ENCODE assay signal across 8 cellular contexts in genomic region chr1:65063025-65063424, GRCh38.
DNase-seq lines count a peak whose midpoint lies in the region; ATAC-seq and TF ChIP-seq lines count a peak whose summit lies in the region.

No MANE protein-coding gene starts in this region.

- peaks cover 13% of the 10 kb centered on the region for H3K36me3 Mint-ChIP-seq in WTC11

- no peaks in the 10 kb centered on the region for H3K9me2 ChIP-seq in DOHH2 (replicated peaks; ENCODE audit: control insufficient read depth, low read length)

- H3K27me3 ChIP-seq in A673 (replicated peaks; ENCODE audit: insufficient read depth, low read depth, low read length, poor library complexity), result no peaks in the 10 kb centered on the region
- H3K27me3 ChIP-seq in DOHH2 (ENCODE audit: control insufficient read depth, low read length), result no peaks in the 10 kb centered on the region
- no peaks in the 10 kb centered on the region for H3K27me3 ChIP-seq in effector memory CD4-positive, alpha-beta T cell (replicated peaks; ENCODE audit: control insufficient read depth, insufficient read depth, low read length, poor library complexity, severe bottlenecking)

- H3K4me2 ChIP-seq in DOHH2 (ENCODE audit: low read length), result no peak overlapping the region

- H3K9me3 Mint-ChIP-seq in WTC11, result no peaks in the 10 kb centered on the region

- peaks cover 19% of the 10 kb centered on the region for H3K79me2 ChIP-seq in DOHH2 (ENCODE audit: control insufficient read depth, low read length)

- CTCF ChIA-PET in A673 (lab: Charles Lee) (interaction anchor here (1.0 kb wide), 1 partner anchor 146 kb away, joined by 3 read pairs; no protein-coding TSS in a partner anchor), WTC11 (lab: Charles Lee) (interaction anchor here (0.7 to 1.8 kb wide), 4 partner anchors 12 to 625 kb away, joined by 3 to 6 read pairs (median 4); no protein-coding TSS in a partner anchor)

- no peaks in the 10 kb centered on the region for H3K27me3 Mint-ChIP-seq in WTC11 (ENCODE audit: low read depth)

- H3F3A ChIP-seq in DOHH2 (ENCODE audit: control insufficient read depth, insufficient read depth), result peaks cover 13% of the 10 kb centered on the region; the same call in 1 of the 2 replicates

- peaks cover 38% of the 10 kb centered on the region for H3K4me1 ChIP-seq in A673 (ENCODE audit: insufficient read depth, low read length, poor library complexity, severe bottlenecking)
- peaks cover 14% of the 10 kb centered on the region for H3K4me1 ChIP-seq in DOHH2 (ENCODE audit: control insufficient read depth, low read length)
- peaks cover 18% of the 10 kb centered on the region for H3K4me1 ChIP-seq in effector memory CD4-positive, alpha-beta T cell (ENCODE audit: control insufficient read depth, insufficient read depth, low read length, poor library complexity, severe bottlenecking)

- BruUV-seq in A673 (replicated peaks; lab: Mats Ljungman, UMichigan), result no TSS peak

- intact Hi-C loops in A673 (cut with micrococcal nuclease; ENCODE audit: unreplicated experiment), result loop anchor here (5.0 to 10.0 kb wide), 2 partner anchors 624 to 798 kb away; no protein-coding TSS in a partner anchor

- POLR2A ChIA-PET in A673 (lab: Charles Lee; ENCODE audit: low non-redundant PET) (interaction anchor here (0.9 kb wide), 1 partner anchor 12 kb away, joined by 3 read pairs; no protein-coding TSS in a partner anchor), WTC11 (lab: Charles Lee) (interaction anchor here (0.6 kb wide), 1 partner anchor 429 kb away, joined by 4 read pairs; no protein-coding TSS in a partner anchor)

- H3K36me3 ChIP-seq in A673 (ENCODE audit: insufficient read depth, low read length, poor library complexity, severe bottlenecking) (peaks cover 1% of the 10 kb centered on the region), DOHH2 (ENCODE audit: control insufficient read depth, low read length) (peaks cover 6% of the 10 kb centered on the region)
- peaks cover 4% of the 10 kb centered on the region for H3K36me3 ChIP-seq in effector memory CD4-positive, alpha-beta T cell (ENCODE audit: control insufficient read depth, insufficient read depth, low read length)

- TF ChIP-seq CTCF in A673 (conservative IDR thresholded peaks at IDR 0.05; ENCODE audit: low read depth, low read length), result peak; percentile 27
- peak; percentile 46 for TF ChIP-seq CTCF in DOHH2 (IDR thresholded peaks at IDR 0.05; ENCODE audit: low read depth, low read length, poor library complexity, severe bottlenecking)
- no peak for TF ChIP-seq CTCF in WTC11 (IDR thresholded peaks at IDR 0.05)

- H3K27ac Mint-ChIP-seq in WTC11, result no peak overlapping the region

- H3K4me3 ChIP-seq in A673 (ENCODE audit: low read depth, low read length, poor library complexity, severe bottlenecking) (no peak overlapping the region), DOHH2 (ENCODE audit: low read length) (no peak overlapping the region)
- H3K4me3 ChIP-seq in effector memory CD4-positive, alpha-beta T cell (ENCODE audit: insufficient read depth, low read depth, low read length, poor library complexity, severe bottlenecking), result no peak overlapping the region

- H3K9me3 ChIP-seq in A673 (ENCODE audit: low read depth, low read length, poor library complexity, severe bottlenecking), result no peaks in the 10 kb centered on the region
- no peaks in the 10 kb centered on the region for H3K9me3 ChIP-seq in DOHH2 (ENCODE audit: control insufficient read depth, insufficient read depth, low read length)
- no peaks in the 10 kb centered on the region for H3K9me3 ChIP-seq in effector memory CD4-positive, alpha-beta T cell (ENCODE audit: control insufficient read depth, low read length)

- no peak overlapping the region for H3K27ac ChIP-seq in A673 (ENCODE audit: low read depth, low read length, poor library complexity, severe bottlenecking)
- H3K27ac ChIP-seq in DOHH2 (ENCODE audit: low read depth, low read length), result no peak overlapping the region
- no peak overlapping the region for H3K27ac ChIP-seq in effector memory CD4-positive, alpha-beta T cell (ENCODE audit: insufficient read depth, low read length, poor library complexity, severe bottlenecking)

- H3K4me1 Mint-ChIP-seq in WTC11, result peaks cover 43% of the 10 kb centered on the region

- ATAC-seq in GM18861 (IDR thresholded peaks at IDR 0.05; ENCODE audit: unreplicated experiment), result no peak
- no peak for ATAC-seq in WTC11

- H3K4me3 Mint-ChIP-seq in WTC11, result no peak overlapping the region

- DNase-seq in A673 (ENCODE audit: low spot score) (no peak), NCI-H748 (lab: John Stamatoyannopoulos, UW; ENCODE audit: unreplicated experiment) (peak; percentile 51), glomerular visceral epithelial cell (ENCODE audit: extremely low spot score) (peak; percentile 3), SIG-M5 (lab: John Stamatoyannopoulos, UW) (no peak), WTC11 (ENCODE audit: low spot score) (no peak)
- no peak for DNase-seq in effector memory CD4-positive, alpha-beta T cell

- H4K20me1 ChIP-seq in DOHH2 (ENCODE audit: control insufficient read depth, insufficient read depth, low read depth, low read length), result no peaks in the 10 kb centered on the region

TF ChIP-seq in WTC11, 78 proteins besides CTCF, POLR2A, EP300 and RAD21:
- TF ChIP-seq IRF2 (CRISPR knock-in tag; IDR thresholded peaks at IDR 0.05; ENCODE audit: borderline replicate concordance, low read depth) (no peak), KAT7 (CRISPR knock-in tag; IDR thresholded peaks at IDR 0.05; ENCODE audit: borderline replicate concordance) (no peak), ZNF317 (CRISPR knock-in tag; IDR thresholded peaks at IDR 0.05; ENCODE audit: borderline replicate concordance, low read depth) (no peak), TEAD1 (CRISPR knock-in tag; IDR thresholded peaks at IDR 0.05) (no peak), ATF6 (CRISPR knock-in tag; IDR thresholded peaks at IDR 0.05) (no peak), JUN (CRISPR knock-in tag; IDR thresholded peaks at IDR 0.05) (no peak), ESRRA (CRISPR knock-in tag; IDR thresholded peaks at IDR 0.05; ENCODE audit: borderline replicate concordance) (no peak), SMAD3 (CRISPR knock-in tag; IDR thresholded peaks at IDR 0.05; ENCODE audit: borderline replicate concordance) (no peak), SMAD4 (CRISPR knock-in tag; IDR thresholded peaks at IDR 0.05) (no peak)

Comparison
In these comparisons a context has a peak if more than half of its experiments do, and no peak if none do; other contexts are left out.
1. DNase-seq: peak in NCI-H748 (single experiment) and glomerular visceral epithelial cell (single experiment); none in A673 (single experiment), SIG-M5 (single experiment), effector memory CD4-positive, alpha-beta T cell (0 of 3) and WTC11 (single experiment).